ENCODE assay signal across 10 cellular contexts in the genomic region with DNA sequence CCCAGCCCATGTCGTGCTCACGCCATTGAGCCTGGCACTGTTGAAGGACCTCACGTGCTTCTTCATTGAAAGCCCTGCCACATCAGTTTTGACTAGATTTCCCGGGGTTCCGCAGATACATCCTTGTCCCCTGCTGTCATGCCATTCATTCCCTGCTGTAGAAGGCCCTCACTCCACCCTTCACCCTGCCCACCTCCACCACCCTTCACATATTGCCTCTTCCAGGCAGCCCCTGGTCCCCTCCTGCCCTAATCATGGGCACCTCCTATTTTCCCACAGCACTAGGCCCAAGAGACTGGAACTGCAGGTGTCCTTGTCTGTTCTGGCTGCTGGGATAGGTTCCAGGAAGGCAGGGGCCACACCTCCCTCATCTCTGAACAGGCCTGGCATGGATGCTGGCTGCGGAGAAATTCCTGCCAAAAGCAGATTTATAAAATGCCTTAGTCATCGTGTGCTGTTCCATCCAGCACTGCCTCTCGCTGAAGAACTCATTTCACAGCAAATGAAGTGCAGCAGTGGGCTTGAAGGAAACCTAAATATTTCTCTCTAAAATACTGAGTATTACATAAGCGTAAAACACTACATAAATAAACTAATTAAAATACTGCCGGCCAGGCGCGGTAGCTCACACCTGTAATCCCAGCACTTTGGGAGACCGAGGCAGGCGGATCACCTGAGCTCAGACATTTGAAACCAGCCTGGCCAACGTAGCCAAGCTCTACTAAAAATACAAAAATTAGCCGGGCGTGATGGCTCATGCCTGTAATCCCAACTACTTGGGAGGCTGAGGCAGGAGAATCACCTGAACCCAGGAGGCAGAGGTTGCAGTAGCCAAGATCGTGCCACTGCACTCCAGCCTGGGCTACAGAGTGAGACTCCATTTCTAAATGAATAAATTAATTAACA. TPM values are rescaled to one million over a fixed set of nuclear protein-coding genes. Genes with fewer than 3 reads are reported as not detected.
DNase-seq lines count a peak whose midpoint lies in the region; ATAC-seq and TF ChIP-seq lines count a peak whose summit lies in the region.
"Had no signal": no experiment of that assay in that cellular context is flagged by ENCODE, and none has a peak within 500 bp of the region (broad histone marks: within the 10 kb centered on the region; RNA-seq: fewer than 3 reads in every experiment).

No MANE protein-coding gene starts in this region.

- peaks cover 6 to 11% of the 10 kb centered on the region in 2 experiments; a peak in 2 of 4 replicates for H3K4me1 ChIP-seq in SK-N-SH (ENCODE audit: control insufficient read depth in 1 of 2, insufficient read depth in 2 of 2, low read depth in 1 of 2, low read length in 1 of 2)

- H3K9me3 ChIP-seq in SK-N-SH, result no peaks in the 10 kb centered on the region

- H2AFZ ChIP-seq in SK-N-SH (ENCODE audit: low read depth), result peak overlapping the region; percentile 40; the same call in 1 of the 2 replicates

- H3K79me2 ChIP-seq in SK-N-SH (ENCODE audit: insufficient read depth), result no peaks in the 10 kb centered on the region

- no peak for TF ChIP-seq RAD21 in SK-N-SH (IDR thresholded peaks at IDR 0.05; ENCODE audit: low read length)

- no peaks in the 10 kb centered on the region for H3K9me3 Mint-ChIP-seq in activated T-helper 17 cell treated with anti-CD3 and anti-CD28 coated beads, Interleukin-2, amount 50 U/mL, for 72 hours

- H3K27ac Mint-ChIP-seq in activated T-helper 17 cell treated with anti-CD3 and anti-CD28 coated beads, Interleukin-2, amount 50 U/mL, for 72 hours, result no peak overlapping the region

- peak overlapping the region in 1 of 2 experiments; percentile 59; a peak in 3 of 4 replicates for H3K27ac ChIP-seq in SK-N-SH (ENCODE audit: low read depth in 2 of 2, low read length in 1 of 2)

- no peak for ATAC-seq in activated T-helper 17 cell treated with anti-CD3 and anti-CD28 coated beads, Interleukin-2, amount 50 U/mL, for 72 hours (replicated peaks)

- H3F3A ChIP-seq in SK-N-SH (replicated peaks; ENCODE audit: insufficient read depth), result peaks cover 4% of the 10 kb centered on the region

- in situ Hi-C loops in G401 (cut with HindIII; ENCODE audit: low sequenced_read_pairs), result no loop called here

- POLR2A ChIA-PET in SK-N-SH (lab: Yijun Ruan, JAX), result no interaction called here

- no peak overlapping the region for H3K4me2 ChIP-seq in SK-N-SH

- H3K27me3 ChIP-seq in SK-N-SH (ENCODE audit: insufficient read depth), result no peaks in the 10 kb centered on the region

- CTCF ChIA-PET in SK-N-SH (lab: Yijun Ruan, JAX), result interaction anchor here (1.9 kb wide), 1 partner anchor 16 kb away, joined by 7 read pairs; no protein-coding TSS in a partner anchor

- no peak overlapping the region for H3K9ac ChIP-seq in SK-N-SH

- no peak for TF ChIP-seq EP300 in SK-N-SH (IDR thresholded peaks at IDR 0.05; ENCODE audit: borderline replicate concordance in 1 of 2, low read depth in 1 of 2, low read length in 1 of 2)

- DNase-seq in G401 (ENCODE audit: low spot score) (peak; percentile 79), SK-N-SH (peak; percentile 28), fibroblast of the aortic adventitia (ENCODE audit: low read depth) (peak; percentile 94), retinal pigment epithelial cell (ENCODE audit: low read depth) (peak; percentile 70)
- no peak for DNase-seq in stimulated activated naive CD4-positive, alpha-beta T cell treated with Interleukin-2 at 50 U/mL for 16 hours (lab: John Stamatoyannopoulos, UW)
- no peak for DNase-seq in effector CD4-positive, alpha-beta T cell
- no peak for DNase-seq in activated T-cell treated with anti-CD3 and anti-CD28 coated beads, Interleukin-2, amount 50 U/mL, for 48 hours
- DNase-seq: activated CD4-positive, alpha-beta T cell treated with anti-CD3 and anti-CD28 coated beads for 48 hours had no signal

- H3K36me3 Mint-ChIP-seq in activated T-helper 17 cell treated with anti-CD3 and anti-CD28 coated beads, Interleukin-2, amount 50 U/mL, for 72 hours (ENCODE audit: low read depth), result peaks cover 7% of the 10 kb centered on the region

- H3K27me3 Mint-ChIP-seq in activated T-helper 17 cell treated with anti-CD3 and anti-CD28 coated beads, Interleukin-2, amount 50 U/mL, for 72 hours, result no peaks in the 10 kb centered on the region

- no peaks in the 10 kb centered on the region for H3K9me2 ChIP-seq in SK-N-SH

- WGBS in SK-N-SH (ENCODE audit: low lambda C conversion rate), result 78% methylated on average over 18 of the region's 18 CpGs

- H3K4me1 Mint-ChIP-seq in activated T-helper 17 cell treated with anti-CD3 and anti-CD28 coated beads, Interleukin-2, amount 50 U/mL, for 72 hours, result peaks cover 11% of the 10 kb centered on the region

- TF ChIP-seq CTCF in SK-N-SH (IDR thresholded peaks at IDR 0.05) (no peak), fibroblast of the aortic adventitia (IDR thresholded peaks at IDR 0.05; ENCODE audit: insufficient read depth, low read length) (no peak), retinal pigment epithelial cell (conservative IDR thresholded peaks at IDR 0.05; ENCODE audit: low read depth, low read length) (no peak)

- H3K4me3 ChIP-seq in SK-N-SH (ENCODE audit: low read depth in 2 of 2, low read length in 1 of 2) (no peak overlapping the region), fibroblast of the aortic adventitia (ENCODE audit: low read depth, low read length) (no peak overlapping the region), retinal pigment epithelial cell (ENCODE audit: low read length) (no peak overlapping the region)
- H3K4me3 ChIP-seq: skin epidermis had no signal

- peaks cover 0 to under 1% of the 10 kb centered on the region in 2 experiments for H3K36me3 ChIP-seq in SK-N-SH (replicated peaks in 1 of 2; ENCODE audit: control insufficient read depth in 1 of 2, insufficient read depth in 2 of 2, low read length in 1 of 2)

- no peak overlapping the region for H3K4me3 Mint-ChIP-seq in activated T-helper 17 cell treated with anti-CD3 and anti-CD28 coated beads, Interleukin-2, amount 50 U/mL, for 72 hours

- H4K20me1 ChIP-seq in SK-N-SH (ENCODE audit: insufficient read depth), result no peaks in the 10 kb centered on the region

TF ChIP-seq in SK-N-SH, 30 proteins besides CTCF, POLR2A, EP300 and RAD21:
- TF ChIP-seq MAX (IDR thresholded peaks at IDR 0.05; ENCODE audit: low read depth) (peak; percentile 66; the same call in 1 of the 2 replicates), MEF2A (IDR thresholded peaks at IDR 0.05; ENCODE audit: borderline replicate concordance, low read depth) (no peak), FOSL2 (IDR thresholded peaks at IDR 0.05; ENCODE audit: borderline replicate concordance, low read depth) (peak; percentile 20; the same call in 1 of the 2 replicates), TCF12 (IDR thresholded peaks at IDR 0.05) (peak; percentile 34; the same call in 1 of the 2 replicates), NFIC (IDR thresholded peaks at IDR 0.05; ENCODE audit: borderline replicate concordance) (peak; percentile 76)

RNA-seq across cellular contexts. Expression of gene EIF4E2, which starts 38.4 kb away (rescaled TPM):
- total RNA-seq in G401 (2014; rRNA removed; shearing (Covaris generic)), result 117 and 140 TPM in 2 replicates
- 27.6 and 29.1 TPM in 2 replicates for polyA plus RNA-seq in SK-N-SH (2012; rRNA removed)
- 51.9 and 54.2 TPM in 2 replicates for polyA plus RNA-seq in SK-N-SH (2012; cell fraction: cytosol; rRNA removed)
- polyA plus RNA-seq in SK-N-SH (2012; cell fraction: nucleus; rRNA removed), result 37.0 and 55.6 TPM in 2 replicates
- 49.1 and 72.6 TPM in 2 replicates for total RNA-seq in fibroblast of the aortic adventitia (ENCODE audit: low replicate concordance)
- total RNA-seq in activated T-helper 17 cell treated with anti-CD3 and anti-CD28 coated beads, Interleukin-2, amount 50 U/mL, for 72 hours, result 10 to 100 TPM; 44.3 to 65.7 TPM

RNA-seq across cellular contexts. Expression of gene TIGD1, which starts 38.6 kb away (rescaled TPM):
- total RNA-seq in G401 (2014; rRNA removed; shearing (Covaris generic)), result 5.2 and 7.4 TPM in 2 replicates
- 4.6 and 7.0 TPM in 2 replicates for polyA plus RNA-seq in SK-N-SH (2012; rRNA removed)
- 5.5 and 6.1 TPM in 2 replicates for polyA plus RNA-seq in SK-N-SH (2012; cell fraction: cytosol; rRNA removed)
- 9.0 and 11.7 TPM in 2 replicates for polyA plus RNA-seq in SK-N-SH (2012; cell fraction: nucleus; rRNA removed)
- 3.3 and 7.8 TPM in 2 replicates for total RNA-seq in fibroblast of the aortic adventitia (ENCODE audit: low replicate concordance)
- 1 to 10 TPM; 6.0 to 7.7 TPM for total RNA-seq in activated T-helper 17 cell treated with anti-CD3 and anti-CD28 coated beads, Interleukin-2, amount 50 U/mL, for 72 hours

RNA-seq across cellular contexts. Expression of gene EFHD1, which starts 44.5 kb away (rescaled TPM):
- total RNA-seq in G401 (2014; rRNA removed; shearing (Covaris generic)), result 2.4 and 4.2 TPM in 2 replicates
- 0.05 TPM in 1 of 2 replicates, not detected in the other for polyA plus RNA-seq in SK-N-SH (2012; rRNA removed)
- polyA plus RNA-seq in SK-N-SH (2012; cell fraction: cytosol; rRNA removed), result 0.08 and 0.13 TPM in 2 replicates
- polyA plus RNA-seq in SK-N-SH (2012; cell fraction: nucleus; rRNA removed), result 0.02 and 0.21 TPM in 2 replicates
- total RNA-seq in fibroblast of the aortic adventitia (ENCODE audit: low replicate concordance), result 0.45 and 0.49 TPM in 2 replicates
- total RNA-seq in activated T-helper 17 cell treated with anti-CD3 and anti-CD28 coated beads, Interleukin-2, amount 50 U/mL, for 72 hours, result 1 to 10 TPM in 1 of 2 donors, under 1 TPM in 1; 0.71 to 1.1 TPM

RNA-seq across cellular contexts. Expression of gene CHRNG, which starts 49.4 kb away (rescaled TPM):
- not detected in 2 replicates for total RNA-seq in G401 (2014; rRNA removed; shearing (Covaris generic))
- not detected in 2 replicates for polyA plus RNA-seq in SK-N-SH (2012; rRNA removed)
- polyA plus RNA-seq in SK-N-SH (2012; cell fraction: cytosol; rRNA removed), result not detected in 2 replicates
- not detected in 2 replicates for polyA plus RNA-seq in SK-N-SH (2012; cell fraction: nucleus; rRNA removed)
- not detected in 2 replicates for total RNA-seq in fibroblast of the aortic adventitia (ENCODE audit: low replicate concordance)
- total RNA-seq in activated T-helper 17 cell treated with anti-CD3 and anti-CD28 coated beads, Interleukin-2, amount 50 U/mL, for 72 hours, result not detected

Comparison
In these comparisons a context has a peak if more than half of its experiments do, and no peak if none do; other contexts are left out.
1. DNase-seq: peak in G401 (single experiment), SK-N-SH (single experiment), fibroblast of the aortic adventitia (single experiment) and retinal pigment epithelial cell (single experiment); none in stimulated activated naive CD4-positive, alpha-beta T cell treated with Interleukin-2 at 50 U/mL for 16 hours (single experiment), effector CD4-positive, alpha-beta T cell (single experiment) and activated T-cell treated with anti-CD3 and anti-CD28 coated beads, Interleukin-2, amount 50 U/mL, for 48 hours (0 of 2).